Comparison of ENCODE assay signal across 8 cellular contexts in genomic region chr2:97995026-97995733, GRCh38. TPM values are rescaled to one million over a fixed set of nuclear protein-coding genes. Genes with fewer than 3 reads are reported as not detected.
DNase-seq lines count a peak whose midpoint lies in the region; ATAC-seq and TF ChIP-seq lines count a peak whose summit lies in the region.

No MANE protein-coding gene starts in this region.

- ATAC-seq in GM19438 (IDR thresholded peaks at IDR 0.05; ENCODE audit: low read depth, unreplicated experiment) (peak; percentile 37), HG03521 (IDR thresholded peaks at IDR 0.05; ENCODE audit: unreplicated experiment) (peak; percentile 35)

- no peak for TF ChIP-seq CTCF in left ventricle myocardium inferior (IDR thresholded peaks at IDR 0.05; ENCODE audit: borderline replicate concordance)

- H3K4me3 ChIP-seq in SJSA1 (peak overlapping the region; percentile 95), left ventricle myocardium inferior (peak overlapping the region; percentile 95), rectal smooth muscle tissue (ENCODE audit: low read length) (peak overlapping the region; percentile 70)

- H3K4me1 ChIP-seq in SJSA1 (replicated peaks): peaks cover 13% of the 10 kb centered on the region
- H3K4me1 ChIP-seq in left ventricle myocardium inferior: peaks cover 63% of the 10 kb centered on the region
- H3K4me1 ChIP-seq in rectal smooth muscle tissue (ENCODE audit: control insufficient read depth, insufficient read depth, low read length): peaks cover 9% of the 10 kb centered on the region

- H3K27ac ChIP-seq in SJSA1: peak overlapping the region; percentile 75
- peak overlapping the region; percentile 98 for H3K27ac ChIP-seq in left ventricle myocardium inferior (replicated peaks)
- peak overlapping the region; percentile 98 for H3K27ac ChIP-seq in rectal smooth muscle tissue (ENCODE audit: low read depth, low read length)

- intact Hi-C loops in left ventricle myocardium inferior (cut with micrococcal nuclease): no loop called here

- peak overlapping the region; percentile 94 for H3K9ac ChIP-seq in rectal smooth muscle tissue (ENCODE audit: low read length)

- H3K36me3 ChIP-seq in SJSA1 (peaks cover 9% of the 10 kb centered on the region), left ventricle myocardium inferior (no peaks in the 10 kb centered on the region), rectal smooth muscle tissue (ENCODE audit: control insufficient read depth, insufficient read depth, low read length) (no peaks in the 10 kb centered on the region)

- no peaks in the 10 kb centered on the region for H3K27me3 ChIP-seq in SJSA1 (replicated peaks)
- H3K27me3 ChIP-seq in left ventricle myocardium inferior (ENCODE audit: low read depth): no peaks in the 10 kb centered on the region
- no peaks in the 10 kb centered on the region for H3K27me3 ChIP-seq in rectal smooth muscle tissue (ENCODE audit: control insufficient read depth, insufficient read depth, low read length)

- DNase-seq in COLO668 (lab: John Stamatoyannopoulos, UW; ENCODE audit: unreplicated experiment) (peak; percentile 85), SJSA1 (ENCODE audit: low read depth in 1 of 2, low spot score in 2 of 2) (peak in 1 of 2 experiments; percentile 83), left ventricle myocardium inferior (peak; percentile 44), ecto neural progenitor cell (ENCODE audit: low spot score) (no peak)
- DNase-seq in activated naive CD4-positive, alpha-beta T cell treated with anti-CD3 and anti-CD28 coated beads, Interleukin-2, amount 50 U/mL, for 16 hours: peak; percentile 43

- H3K9me3 ChIP-seq in SJSA1 (replicated peaks) (no peaks in the 10 kb centered on the region; the same call in 1 of the 2 replicates), left ventricle myocardium inferior (replicated peaks) (no peaks in the 10 kb centered on the region)

RNA-seq across cellular contexts. Expression of gene TMEM131, which starts 0.6 kb away (rescaled TPM):
- total RNA-seq in SJSA1 (2014; rRNA removed; shearing (Covaris generic)): 9.8 and 18.7 TPM in 2 replicates
- total RNA-seq in left ventricle myocardium inferior: 28.9 TPM
